17 cellular contexts compared by ENCODE assay signal in the genomic region with DNA sequence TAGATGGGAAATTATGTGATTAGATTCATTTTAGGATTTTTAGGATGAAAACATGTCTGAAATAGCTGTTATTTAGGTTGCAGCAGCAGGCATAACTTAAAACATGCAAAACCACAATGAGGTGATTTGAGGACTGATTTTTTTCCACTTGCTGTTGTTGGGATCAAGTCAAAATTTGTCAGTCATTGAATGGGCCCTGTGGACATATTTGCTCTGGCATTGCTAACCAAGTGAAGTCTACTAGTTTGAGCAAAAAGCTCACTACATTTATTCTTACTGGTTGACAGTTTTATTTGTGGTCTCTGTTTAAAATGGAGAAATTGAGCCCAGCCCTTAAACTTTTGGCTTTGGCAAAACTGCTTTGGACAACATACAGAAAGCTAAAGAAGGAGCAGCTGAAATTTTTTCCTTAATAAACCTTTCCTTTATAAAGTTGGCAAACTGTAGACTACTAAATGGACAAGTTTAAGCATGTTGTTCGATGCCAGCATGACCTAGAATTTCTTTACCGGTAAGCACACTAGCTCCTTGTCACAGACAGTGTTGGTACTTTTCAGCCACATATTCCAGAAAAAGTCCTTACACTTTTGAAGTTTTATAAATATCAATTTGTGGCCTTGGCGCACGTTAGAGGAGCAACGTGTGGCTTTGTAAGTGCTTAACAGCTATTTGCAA.
DNase-seq lines count a peak whose midpoint lies in the region; ATAC-seq and TF ChIP-seq lines count a peak whose summit lies in the region.
"Had no signal": no experiment of that assay in that cellular context is flagged by ENCODE, and none has a peak within 500 bp of the region (broad histone marks: within the 10 kb centered on the region; RNA-seq: fewer than 3 reads in every experiment).

No MANE protein-coding gene starts in this region.

- H3K4me1 Mint-ChIP-seq in nephron progenitor cell, result peaks cover 6% of the 10 kb centered on the region
- no peaks in the 10 kb centered on the region for H3K4me1 Mint-ChIP-seq in activated naive CD4-positive, alpha-beta T cell treated with anti-CD3 and anti-CD28 coated beads for 36 hours (ENCODE audit: low read depth)
- H3K4me1 Mint-ChIP-seq: B cell had no signal

- no peaks in the 10 kb centered on the region for H3K27me3 Mint-ChIP-seq in nephron progenitor cell (ENCODE audit: low read depth, poor library complexity)
- H3K27me3 Mint-ChIP-seq in activated naive CD4-positive, alpha-beta T cell treated with anti-CD3 and anti-CD28 coated beads for 36 hours (ENCODE audit: low read depth), result peaks cover 2% of the 10 kb centered on the region
- H3K27me3 Mint-ChIP-seq: B cell had no signal

- no peaks in the 10 kb centered on the region for H3K9me3 Mint-ChIP-seq in nephron progenitor cell
- H3K9me3 Mint-ChIP-seq in activated naive CD4-positive, alpha-beta T cell treated with anti-CD3 and anti-CD28 coated beads for 36 hours, result no peaks in the 10 kb centered on the region
- H3K9me3 Mint-ChIP-seq: H9 had no signal

- H3K4me3 ChIP-seq in AG09309 (ENCODE audit: control insufficient read depth, low read depth, low read length), result no peak overlapping the region
- H3K4me3 ChIP-seq in astrocyte of the spinal cord (ENCODE audit: low read depth, low read length), result no peak overlapping the region
- no peak overlapping the region for H3K4me3 ChIP-seq in fibroblast of mammary gland (ENCODE audit: control insufficient read depth, low read depth, low read length)

- intact Hi-C loops in activated naive CD4-positive, alpha-beta T cell treated with anti-CD3 and anti-CD28 coated beads for 36 hours (cut with micrococcal nuclease), result no loop called here

- in situ Hi-C loops in astrocyte of the spinal cord (cut with HindIII; ENCODE audit: low sequenced_read_pairs), result no loop called here

- CTCF ChIA-PET in activated naive CD4-positive, alpha-beta T cell treated with anti-CD3 and anti-CD28 coated beads for 36 hours (lab: Charles Lee), result no interaction called here

- DNase-seq in AG09309 (ENCODE audit: low read depth) (peak; percentile 8), astrocyte of the spinal cord (ENCODE audit: low read depth, low spot score) (peak; percentile 27), fibroblast of mammary gland (ENCODE audit: low read depth) (peak; percentile 6), nephron progenitor cell (no peak), GOT3 (lab: John Stamatoyannopoulos, UW) (no peak)
- DNase-seq in activated CD8-positive, alpha-beta memory T cell treated with anti-CD3 and anti-CD28 coated beads for 24 hours, result no peak
- no peak for DNase-seq in activated naive CD4-positive, alpha-beta T cell treated with anti-CD3 and anti-CD28 coated beads for 36 hours
- DNase-seq: 8988T, COR-L47, DMS 273 treated with DMSO at 0.1 percent for 48 hours, DND-41, H9, NCI-H1417 treated with DMSO at 0.1 percent for 48 hours, NCI-H187 treated with DMSO at 0.1 percent for 48 hours, NCI-H526 had no signal

- TF ChIP-seq CTCF in AG09309 (IDR thresholded peaks at IDR 0.05; ENCODE audit: control insufficient read depth, insufficient read depth, low read depth, low read length, missing control alignments), result no peak
- no peak for TF ChIP-seq CTCF in astrocyte of the spinal cord (IDR thresholded peaks at IDR 0.05; ENCODE audit: low read depth, low read length)
- no peak for TF ChIP-seq CTCF in fibroblast of mammary gland (conservative IDR thresholded peaks at IDR 0.05; ENCODE audit: control insufficient read depth, insufficient read depth, low read depth, low read length)
- TF ChIP-seq CTCF in nephron progenitor cell (IDR thresholded peaks at IDR 0.05), result no peak

- no peak overlapping the region for H3K4me3 Mint-ChIP-seq in nephron progenitor cell
- H3K4me3 Mint-ChIP-seq in activated naive CD4-positive, alpha-beta T cell treated with anti-CD3 and anti-CD28 coated beads for 36 hours, result no peak overlapping the region
- H3K4me3 Mint-ChIP-seq: B cell, H9 had no signal

- H3K27ac Mint-ChIP-seq in nephron progenitor cell, result peak overlapping the region; percentile 42
- no peak overlapping the region for H3K27ac Mint-ChIP-seq in activated naive CD4-positive, alpha-beta T cell treated with anti-CD3 and anti-CD28 coated beads for 36 hours
- H3K27ac Mint-ChIP-seq: B cell, H9 had no signal

- ATAC-seq in HG02840 (IDR thresholded peaks at IDR 0.05; ENCODE audit: low FRiP score, unreplicated experiment), result no peak

- no peaks in the 10 kb centered on the region for H3K36me3 Mint-ChIP-seq in nephron progenitor cell (ENCODE audit: low read depth)
- no peaks in the 10 kb centered on the region for H3K36me3 Mint-ChIP-seq in activated naive CD4-positive, alpha-beta T cell treated with anti-CD3 and anti-CD28 coated beads for 36 hours (ENCODE audit: low read depth)

Comparison
In these comparisons a context has a peak if more than half of its experiments do, and no peak if none do; other contexts are left out.
1. DNase-seq: peak in AG09309 (single experiment), astrocyte of the spinal cord (single experiment) and fibroblast of mammary gland (single experiment); none in nephron progenitor cell (single experiment), activated CD8-positive, alpha-beta memory T cell treated with anti-CD3 and anti-CD28 coated beads for 24 hours (single experiment), GOT3 (single experiment) and activated naive CD4-positive, alpha-beta T cell treated with anti-CD3 and anti-CD28 coated beads for 36 hours (single experiment).